In the genomic region with DNA sequence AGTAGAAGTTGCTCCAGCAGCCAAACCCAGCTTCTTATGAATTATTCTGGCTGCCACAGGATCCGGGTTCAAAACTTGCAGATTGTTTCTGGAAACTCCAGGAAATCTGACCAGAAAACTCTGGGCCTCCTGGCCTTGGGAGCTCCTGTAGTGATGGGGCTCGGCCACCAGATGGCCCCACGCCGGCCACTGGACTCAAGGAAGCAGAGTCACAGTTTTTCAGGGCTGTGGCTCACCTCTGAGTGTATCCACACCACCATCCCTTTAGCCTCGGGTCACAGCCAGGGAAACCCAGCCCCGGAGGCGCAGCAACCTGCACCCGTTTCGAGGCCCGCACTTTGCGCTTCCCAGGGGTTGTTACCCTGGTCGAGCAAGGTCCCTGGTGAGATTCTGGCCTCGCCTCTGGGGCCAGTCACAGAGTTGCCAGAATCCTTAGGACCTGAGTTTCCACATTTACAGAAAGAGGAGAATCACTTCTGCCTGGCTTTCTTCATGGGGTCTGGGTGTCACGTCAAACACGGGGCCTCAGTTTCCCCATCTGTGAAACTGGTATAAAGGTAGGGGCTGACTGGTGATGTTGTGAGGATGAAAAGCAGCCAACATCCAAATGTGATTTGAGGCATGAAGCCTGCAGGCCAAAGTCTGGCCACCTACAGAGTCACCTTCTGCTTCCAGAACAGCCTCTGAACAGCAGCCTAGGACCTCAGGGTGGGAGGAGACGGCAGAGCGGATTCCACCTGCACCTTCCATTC, we compare ENCODE assay signal across 8 cellular contexts. TPM values are rescaled to one million over a fixed set of nuclear protein-coding genes. Genes with fewer than 3 reads are reported as not detected.
DNase-seq lines count a peak whose midpoint lies in the region; ATAC-seq and TF ChIP-seq lines count a peak whose summit lies in the region.

No MANE protein-coding gene starts in this region.

- H3K27ac ChIP-seq in DOHH2 (ENCODE audit: low read depth, low read length) (no peak overlapping the region), body of pancreas (no peak overlapping the region)
- no peak overlapping the region for H3K27ac ChIP-seq in effector memory CD4-positive, alpha-beta T cell (ENCODE audit: insufficient read depth, low read length, poor library complexity, severe bottlenecking)

- DNase-seq in HUDEP-2 (lab: John Stamatoyannopoulos, UW; ENCODE audit: unreplicated experiment in 76 of 76) (peak in 55 of 76 experiments; percentile 5 to 70 (median 46)), SW 1271 (lab: John Stamatoyannopoulos, UW) (peak; percentile 26 to 66), body of pancreas (peak; percentile 82 to 87 (median 83)), iPS-NIHi7 (ENCODE audit: extremely low spot score) (peak; percentile 83), smooth muscle cell of the brain vasculature (ENCODE audit: low read depth, low spot score) (peak; percentile 37)
- no peak for DNase-seq in effector memory CD4-positive, alpha-beta T cell

- intact Hi-C loops in body of pancreas (cut with DNase I): loop anchor here (5.0 kb wide), 1 partner anchor 158 kb away; no protein-coding TSS in a partner anchor

- no peaks in the 10 kb centered on the region for H4K20me1 ChIP-seq in DOHH2 (ENCODE audit: control insufficient read depth, insufficient read depth, low read depth, low read length)

- no peaks in the 10 kb centered on the region for H3K36me3 ChIP-seq in DOHH2 (ENCODE audit: control insufficient read depth, low read length)
- H3K36me3 ChIP-seq in body of pancreas (replicated peaks in 1 of 2; ENCODE audit: insufficient read depth in 1 of 2, low read depth in 2 of 2): no peaks in the 10 kb centered on the region
- no peaks in the 10 kb centered on the region for H3K36me3 ChIP-seq in effector memory CD4-positive, alpha-beta T cell (ENCODE audit: control insufficient read depth, insufficient read depth, low read length)

- H3K9me2 ChIP-seq in DOHH2 (replicated peaks; ENCODE audit: control insufficient read depth, low read length): no peaks in the 10 kb centered on the region

- H3K9me3 ChIP-seq in DOHH2 (ENCODE audit: control insufficient read depth, insufficient read depth, low read length) (no peaks in the 10 kb centered on the region), body of pancreas (no peaks in the 10 kb centered on the region)
- H3K9me3 ChIP-seq in effector memory CD4-positive, alpha-beta T cell (ENCODE audit: control insufficient read depth, low read length): no peaks in the 10 kb centered on the region

- no peaks in the 10 kb centered on the region for H3K27me3 ChIP-seq in DOHH2 (ENCODE audit: control insufficient read depth, low read length)
- no peaks in the 10 kb centered on the region for H3K27me3 ChIP-seq in body of pancreas
- H3K27me3 ChIP-seq in effector memory CD4-positive, alpha-beta T cell (replicated peaks; ENCODE audit: control insufficient read depth, insufficient read depth, low read length, poor library complexity, severe bottlenecking): no peaks in the 10 kb centered on the region

- no peaks in the 10 kb centered on the region for H3F3A ChIP-seq in DOHH2 (ENCODE audit: control insufficient read depth, insufficient read depth)

- peaks cover 32% of the 10 kb centered on the region for H3K4me1 ChIP-seq in DOHH2 (ENCODE audit: control insufficient read depth, low read length)
- H3K4me1 ChIP-seq in body of pancreas: peaks cover 16% of the 10 kb centered on the region
- no peaks in the 10 kb centered on the region for H3K4me1 ChIP-seq in effector memory CD4-positive, alpha-beta T cell (ENCODE audit: control insufficient read depth, insufficient read depth, low read length, poor library complexity, severe bottlenecking)

- ATAC-seq in body of pancreas: peak; percentile 91
- ATAC-seq in GM21619 (IDR thresholded peaks at IDR 0.05; ENCODE audit: unreplicated experiment): no peak

- 27 to 57% methylated on average over 6 to 17 of the region's 17 CpGs for WGBS in body of pancreas, 2 donors

- no peak for TF ChIP-seq POLR2A in body of pancreas (IDR thresholded peaks at IDR 0.05)

- TF ChIP-seq CTCF in DOHH2 (IDR thresholded peaks at IDR 0.05; ENCODE audit: low read depth, low read length, poor library complexity, severe bottlenecking) (peak; percentile 85), body of pancreas (IDR thresholded peaks at IDR 0.05) (peak; percentile 70 to 91 (median 84))

- H3K4me2 ChIP-seq in DOHH2 (ENCODE audit: low read length): no peak overlapping the region

- no peak overlapping the region for H3K4me3 ChIP-seq in DOHH2 (ENCODE audit: low read length)
- H3K4me3 ChIP-seq in body of pancreas: no peak overlapping the region
- no peak overlapping the region for H3K4me3 ChIP-seq in effector memory CD4-positive, alpha-beta T cell (ENCODE audit: insufficient read depth, low read depth, low read length, poor library complexity, severe bottlenecking)

- H3K79me2 ChIP-seq in DOHH2 (ENCODE audit: control insufficient read depth, low read length): no peaks in the 10 kb centered on the region

RNA-seq across cellular contexts. Expression of gene LCTL, which starts 53.5 kb away (rescaled TPM):
- total RNA-seq in body of pancreas: not detected

Comparison
In these comparisons a context has a peak if more than half of its experiments do, and no peak if none do; other contexts are left out.
1. DNase-seq: peak in HUDEP-2 (55 of 76), SW 1271 (2 of 2), body of pancreas (4 of 4), iPS-NIHi7 (single experiment) and smooth muscle cell of the brain vasculature (single experiment); none in effector memory CD4-positive, alpha-beta T cell (0 of 3).